Comparison of ENCODE assay signal across 18 cellular contexts in genomic region chr1:212588137-212588510, GRCh38. TPM values are rescaled to one million over a fixed set of nuclear protein-coding genes. Genes with fewer than 3 reads are reported as not detected.
DNase-seq lines count a peak whose midpoint lies in the region; ATAC-seq, FAIRE-seq and TF ChIP-seq lines count a peak whose summit lies in the region.
"Had no signal": no experiment of that assay in that cellular context is flagged by ENCODE, and none has a peak within 500 bp of the region (broad histone marks: within the 10 kb centered on the region; RNA-seq: fewer than 3 reads in every experiment).

No MANE protein-coding gene starts in this region.

- no peak overlapping the region for H3K18ac ChIP-seq in H1 (ENCODE audit: extremely low read depth, low read length)
- no peak overlapping the region for H3K18ac ChIP-seq in trophoblast cell (ENCODE audit: low read length)

- H3K23ac ChIP-seq in H1 (ENCODE audit: insufficient read length): no peak overlapping the region
- H3K23ac ChIP-seq in trophoblast cell (ENCODE audit: low read length): no peak overlapping the region

- H3K36me3 ChIP-seq in H7 (replicated peaks; ENCODE audit: control insufficient read depth, insufficient read depth, low read length): no peaks in the 10 kb centered on the region
- no peaks in the 10 kb centered on the region for H3K36me3 ChIP-seq in OCI-LY3 (replicated peaks; ENCODE audit: low read depth, low read length)
- H3K36me3 ChIP-seq in H1 (ENCODE audit: control insufficient read depth in 2 of 4, insufficient read depth in 4 of 4, low read length in 3 of 4): no peaks in the 10 kb centered on the region
- H3K36me3 ChIP-seq in trophoblast cell (ENCODE audit: control insufficient read depth in 1 of 2, insufficient read depth in 2 of 2, low read length in 2 of 2): no peaks in the 10 kb centered on the region
- H3K36me3 ChIP-seq: BLaER1 treated with 17β-estradiol and CSF1 and Interleukin-3, amounts not matched to agents 10 nM and 100 nM had no signal

- 73% methylated on average over 6 of the region's 6 CpGs; no CpG with 5 or more reads in 1 of the 2 experiments for WGBS in H1 (ENCODE audit: extremely low coverage in 1 of 2, insufficient coverage in 1 of 2, insufficient read length in 1 of 2, insufficient replicate concordance in 2 of 2, low coverage in 1 of 2, low lambda C conversion rate in 2 of 2, missing lambda C conversion rate in 1 of 2), 2 experiments
- WGBS in trophoblast cell (ENCODE audit: extremely low coverage, insufficient coverage, insufficient read length): no CpG with 5 or more reads among the region's 6 CpGs

- no peak for FAIRE-seq in H1 (lab: Jason Lieb, UNC)

- ATAC-seq in GM18873 (IDR thresholded peaks at IDR 0.05; ENCODE audit: low FRiP score, unreplicated experiment) (no peak), GM21423 (IDR thresholded peaks at IDR 0.05; ENCODE audit: unreplicated experiment) (no peak)

- H3K9ac ChIP-seq in OCI-LY3 (ENCODE audit: low read length) (peak overlapping the region; percentile 85), H1 (replicated peaks in 1 of 4; ENCODE audit: extremely low read depth in 1 of 4, low read depth in 3 of 4, low read length in 3 of 4) (no peak overlapping the region), trophoblast cell (ENCODE audit: low read length) (no peak overlapping the region)
- H3K9ac ChIP-seq: BLaER1 treated with 17β-estradiol and CSF1 and Interleukin-3, amounts not matched to agents 10 nM and 100 nM had no signal

- H3K23me2 ChIP-seq in H1 (ENCODE audit: low read depth, low read length): no peaks in the 10 kb centered on the region

- H3K27ac ChIP-seq in OCI-LY3 (ENCODE audit: low read length) (peak overlapping the region; percentile 92), H1 (ENCODE audit: low read depth, low read length) (no peak overlapping the region), trophoblast cell (ENCODE audit: low read depth, low read length) (no peak overlapping the region)
- H3K27ac ChIP-seq: BLaER1 treated with 17β-estradiol and CSF1 and Interleukin-3, amounts not matched to agents 10 nM and 100 nM; PC-9; RWPE1 had no signal

- no peak overlapping the region for H2BK20ac ChIP-seq in H1 (ENCODE audit: low read length)

- H4K91ac ChIP-seq in H1 (replicated peaks; ENCODE audit: insufficient read length, low read length): no peak overlapping the region
- no peak overlapping the region for H4K91ac ChIP-seq in trophoblast cell (ENCODE audit: low read depth, low read length)

- no peak for TF ChIP-seq POLR2A in H1 (IDR thresholded peaks at IDR 0.05; ENCODE audit: control extremely low read depth in 1 of 2, low read depth in 2 of 2, low read length in 2 of 2)

- H3K4ac ChIP-seq in H1 (replicated peaks; ENCODE audit: insufficient read length, low read depth, low read length): no peak overlapping the region
- H3K4ac ChIP-seq in trophoblast cell (ENCODE audit: low read depth, low read length): no peak overlapping the region

- H3K4me1 ChIP-seq in OCI-LY3 (ENCODE audit: low read length): peaks cover 82% of the 10 kb centered on the region
- H3K4me1 ChIP-seq in H1 (replicated peaks in 1 of 4; ENCODE audit: control insufficient read depth in 3 of 4, insufficient read depth in 4 of 4, low read length in 3 of 4): peaks cover 0 to 9% (median 5%) of the 10 kb centered on the region in 4 experiments; a peak in 3 of 7 replicates
- H3K4me1 ChIP-seq in trophoblast cell (ENCODE audit: control insufficient read depth in 1 of 2, insufficient read depth in 2 of 2, low read length in 2 of 2): peaks cover 5% of the 10 kb centered on the region in 2 experiments

- no peak overlapping the region for H2BK12ac ChIP-seq in H1 (ENCODE audit: low read depth, low read length)
- no peak overlapping the region for H2BK12ac ChIP-seq in trophoblast cell (ENCODE audit: low read length)

- no peak overlapping the region for H3K4me3 ChIP-seq in H7 (ENCODE audit: insufficient read depth, low read depth, low read length)
- H3K4me3 ChIP-seq in OCI-LY3 (ENCODE audit: low read length): peak overlapping the region; percentile 71
- H3K4me3 ChIP-seq in H1 (ENCODE audit: extremely low read depth in 1 of 4, insufficient read depth in 2 of 4, low read depth in 3 of 4, low read length in 4 of 4): no peak overlapping the region
- no peak overlapping the region for H3K4me3 ChIP-seq in trophoblast cell (ENCODE audit: low read depth, low read length)
- H3K4me3 ChIP-seq: BLaER1 treated with 17β-estradiol and CSF1 and Interleukin-3, amounts not matched to agents 10 nM and 100 nM; PC-9 had no signal

- H2AK5ac ChIP-seq in H1 (ENCODE audit: low read depth, low read length): no peak overlapping the region
- H2AK5ac ChIP-seq in trophoblast cell (ENCODE audit: low read length): no peak overlapping the region

- H4K20me1 ChIP-seq in OCI-LY3 (ENCODE audit: insufficient read depth, low read length) (no peaks in the 10 kb centered on the region), H1 (replicated peaks in 1 of 2; ENCODE audit: control insufficient read depth in 1 of 2, insufficient read depth in 2 of 2, low read length in 2 of 2) (no peaks in the 10 kb centered on the region)
- H4K20me1 ChIP-seq: BLaER1 treated with 17β-estradiol and CSF1 and Interleukin-3, amounts not matched to agents 10 nM and 100 nM had no signal

- TF ChIP-seq RAD21 in H1 (IDR thresholded peaks at IDR 0.05 in 1 of 2, conservative IDR thresholded peaks at IDR 0.05 in 1 of 2; ENCODE audit: low read depth in 2 of 2, low read length in 2 of 2): no peak

- H2AFZ ChIP-seq in OCI-LY3 (ENCODE audit: low read depth, low read length) (peak overlapping the region; percentile 61), H1 (ENCODE audit: low read length) (peak overlapping the region; percentile 70; the same call in 1 of the 2 replicates), trophoblast cell (ENCODE audit: insufficient read depth, low read length, poor library complexity) (no peak overlapping the region)
- H2AFZ ChIP-seq: PC-9 had no signal

- DNase-seq in H7 (peak; percentile 47), H1 (ENCODE audit: low read depth in 1 of 2, low spot score in 2 of 2) (no peak), trophoblast cell (peak; percentile 66 to 82), NCI-H1417 (lab: John Stamatoyannopoulos, UW) (no peak), SK-N-DZ (ENCODE audit: low spot score) (no peak)
- DNase-seq: CD8-positive, alpha-beta memory T cell; H9; NCI-H1092 treated with DMSO at 0.1 percent for 48 hours; NCI-H1694; NCI-H2107; NCI-H510A; NCI-H774; PC-9 had no signal

- peak overlapping the region; percentile 81 for H3K4me2 ChIP-seq in OCI-LY3 (ENCODE audit: low read length)
- peak overlapping the region in 1 of 2 experiments; percentile 8; a peak in 1 of 4 replicates for H3K4me2 ChIP-seq in H1 (ENCODE audit: insufficient read depth in 1 of 2, low read depth in 2 of 2, low read length in 2 of 2)
- H3K4me2 ChIP-seq in trophoblast cell (ENCODE audit: low read length): no peak overlapping the region
- H3K4me2 ChIP-seq: BLaER1 treated with 17β-estradiol and CSF1 and Interleukin-3, amounts not matched to agents 10 nM and 100 nM; PC-9 had no signal

- no peak overlapping the region for H4K5ac ChIP-seq in H1 (ENCODE audit: insufficient read length, low read depth, low read length)

- H2BK5ac ChIP-seq in H1 (ENCODE audit: low read depth, low read length) (no peak overlapping the region), trophoblast cell (ENCODE audit: low read depth, low read length, poor library complexity) (no peak overlapping the region)

- no peak overlapping the region for H4K8ac ChIP-seq in H1 (ENCODE audit: extremely low read depth, insufficient read depth, low read length)
- H4K8ac ChIP-seq in trophoblast cell (ENCODE audit: low read depth, low read length): no peak overlapping the region

- H2BK120ac ChIP-seq in H1 (replicated peaks; ENCODE audit: low read depth, low read length) (no peak overlapping the region), trophoblast cell (ENCODE audit: insufficient read depth, low read length, poor library complexity) (no peak overlapping the region)

- POLR2A ChIA-PET in H1 (lab: Charles Lee; ENCODE audit: partially characterized antibody): interaction anchor here (0.8 kb wide), 1 partner anchor 33 kb away, joined by 3 read pairs; no protein-coding TSS in a partner anchor

- no peak overlapping the region for H4K12ac ChIP-seq in trophoblast cell (ENCODE audit: low read depth, low read length)

- no peak; the same call in 1 of the 2 replicates for TF ChIP-seq CTCF in OCI-LY3 (IDR thresholded peaks at IDR 0.05; ENCODE audit: low read depth, low read length)
- no peak for TF ChIP-seq CTCF in H1 (IDR thresholded peaks at IDR 0.05; ENCODE audit: control extremely low read depth in 1 of 3, insufficient read depth in 1 of 3, low read depth in 1 of 3, low read length in 3 of 3)

- H3K14ac ChIP-seq in H1 (ENCODE audit: insufficient read length): no peak overlapping the region
- no peak overlapping the region for H3K14ac ChIP-seq in trophoblast cell (ENCODE audit: low read length)

- CTCF ChIA-PET in H1 (lab: Charles Lee; ENCODE audit: partially characterized antibody): interaction anchor here (0.6 to 2.9 kb wide), 11 partner anchors 9 to 181 kb away, joined by 3 to 12 read pairs (median 3); partner anchors contain the start of gene ATF3

- no peaks in the 10 kb centered on the region for H3K79me2 ChIP-seq in OCI-LY3 (ENCODE audit: low read length)
- H3K79me2 ChIP-seq in H1 (ENCODE audit: control insufficient read depth in 1 of 2, insufficient read depth in 2 of 2, low read length in 2 of 2): no peaks in the 10 kb centered on the region
- no peaks in the 10 kb centered on the region for H3K79me2 ChIP-seq in trophoblast cell (ENCODE audit: control insufficient read depth, insufficient read depth, low read length, poor library complexity)

- no peak for TF ChIP-seq EP300 in H1 (IDR thresholded peaks at IDR 0.05; ENCODE audit: borderline replicate concordance in 1 of 2, low read depth in 2 of 2, low read length in 2 of 2)

- H3K9me3 ChIP-seq in OCI-LY3 (ENCODE audit: insufficient read depth, low read length): no peaks in the 10 kb centered on the region
- H3K9me3 ChIP-seq in H1 (ENCODE audit: insufficient read depth in 2 of 2, low read depth in 1 of 2, low read length in 1 of 2): no peaks in the 10 kb centered on the region
- no peaks in the 10 kb centered on the region for H3K9me3 ChIP-seq in trophoblast cell (ENCODE audit: insufficient read depth, low read depth, low read length)
- H3K9me3 ChIP-seq: BLaER1 treated with 17β-estradiol and CSF1 and Interleukin-3, amounts not matched to agents 10 nM and 100 nM had no signal

- H2BK15ac ChIP-seq in H1 (ENCODE audit: low read length): 0 out of 2 replicates have a peak overlapping the region, but pooled peaks have one; percentile 72

- H3K79me1 ChIP-seq in H1 (ENCODE audit: low read depth, low read length): no peaks in the 10 kb centered on the region
- peaks cover 3% of the 10 kb centered on the region for H3K79me1 ChIP-seq in trophoblast cell (ENCODE audit: low read length)

- H3K27me3 ChIP-seq in H7 (ENCODE audit: control insufficient read depth, insufficient read depth, low read length) (no peaks in the 10 kb centered on the region), OCI-LY3 (ENCODE audit: low read depth, low read length) (no peaks in the 10 kb centered on the region), H1 (replicated peaks in 1 of 4; ENCODE audit: control insufficient read depth in 3 of 4, extremely low read depth in 1 of 4, insufficient read depth in 3 of 4, low read length in 3 of 4) (no peaks in the 10 kb centered on the region), trophoblast cell (ENCODE audit: insufficient read depth, low read length) (no peaks in the 10 kb centered on the region)
- H3K27me3 ChIP-seq: BLaER1 treated with 17β-estradiol and CSF1 and Interleukin-3, amounts not matched to agents 10 nM and 100 nM had no signal

- no peak overlapping the region for H3K56ac ChIP-seq in H1 (replicated peaks; ENCODE audit: insufficient read length, low read depth, low read length)

RNA-seq across cellular contexts. Expression of gene ATF3, which starts 20.4 kb away (rescaled TPM):
- total RNA-seq in H7 (2014; rRNA removed; shearing (Covaris generic)): 15.0 and 19.2 TPM in 2 replicates
- total RNA-seq in H1 (2021; fragmentation: NEBNext Ultra II Directional; extraction: Animal tissue kit (Norgen Biotek cat#: 25700)): 21.5 and 27.7 TPM in 2 replicates
- 12.2 and 13.5 TPM in 2 replicates for polyA plus RNA-seq in H1 (2011; rRNA removed)
- 17.1 TPM for polyA plus RNA-seq in H1 (2011; cell fraction: cytosol; rRNA removed)
- polyA plus RNA-seq in H1 (2011; cell fraction: nucleus; rRNA removed): 18.7 TPM
- polyA plus RNA-seq in H1 (2012, experiment 1 of 2): 18.2 to 33.8 TPM (median 21.4 TPM) in 4 replicates
- polyA plus RNA-seq in H1 (2012, experiment 2 of 2): 16.1 TPM
- 9.1 TPM for polyA plus RNA-seq in H1 (2013, experiment 1 of 2)
- polyA plus RNA-seq in H1 (2013, experiment 2 of 2): 9.4 TPM
- 13.6 and 21.4 TPM in 2 replicates for polyA minus RNA-seq in H1 (2011; rRNA and poly(A)+ RNA removed)
- 15.9 TPM for polyA minus RNA-seq in H1 (2011; cell fraction: cytosol; rRNA and poly(A)+ RNA removed)
- polyA minus RNA-seq in H1 (2011; cell fraction: nucleus; rRNA and poly(A)+ RNA removed): 37.1 TPM
- polyA plus RNA-seq in trophoblast cell (2013): 120 and 125 TPM in 2 replicates
- 4.0 and 5.2 TPM in 2 replicates for polyA plus RNA-seq in SK-N-DZ (2014; cell fraction: cytosol; rRNA removed)
- polyA plus RNA-seq in SK-N-DZ (2014; cell fraction: nucleus; rRNA removed): 1.6 and 3.4 TPM in 2 replicates
- polyA plus RNA-seq: CD8-positive, alpha-beta memory T cell had no signal

Comparison
In these comparisons a context has a peak if more than half of its experiments do, and no peak if none do; other contexts are left out.
1. DNase-seq: peak in H7 (single experiment) and trophoblast cell (2 of 2); none in H1 (0 of 2), NCI-H1417 (0 of 3) and SK-N-DZ (single experiment).